28 cellular contexts compared by ENCODE assay signal in genomic region chr14:100862277-100862676, GRCh38. TPM values are rescaled to one million over a fixed set of nuclear protein-coding genes. Genes with fewer than 3 reads are reported as not detected.
A peak's percentile ranks its signal among the peaks of the same experiment; 100 is the strongest.
DNase-seq lines count a peak whose midpoint lies in the region; ATAC-seq and TF ChIP-seq lines count a peak whose summit lies in the region.
"Had no signal": no experiment of that assay in that cellular context is flagged by ENCODE, and none has a peak within 500 bp of the region (broad histone marks: within the 10 kb centered on the region; RNA-seq: fewer than 3 reads in every experiment).

No MANE protein-coding gene starts in this region.

- H3K9me3 ChIP-seq in adrenal gland (replicated peaks in 1 of 3) (no peaks in the 10 kb centered on the region), left ventricle myocardium inferior (replicated peaks) (no peaks in the 10 kb centered on the region), sigmoid colon (no peaks in the 10 kb centered on the region)
- H3K9me3 ChIP-seq: tibial nerve had no signal

- DNase-seq in ELR (ENCODE audit: low read depth) (peak; percentile 25), adrenal gland (peak; percentile 68 to 86 (median 77)), left ventricle myocardium inferior (peak; percentile 2), sigmoid colon (peak; percentile 61), foreskin keratinocyte (no peak), inferior parietal cortex (ENCODE audit: extremely low spot score) (no peak)
- DNase-seq: activated CD4-positive, alpha-beta T cell treated with anti-CD3 and anti-CD28 coated beads for 4 hours; activated CD8-positive, alpha-beta memory T cell treated with anti-CD3 and anti-CD28 coated beads for 24 hours; activated naive CD8-positive, alpha-beta T cell treated with anti-CD3 and anti-CD28 coated beads, Interleukin-2, amount 50 U/mL, for 24 hours; CD4-positive, CD25-positive, alpha-beta regulatory T cell; effector CD8-positive, alpha-beta T cell; hippocampal formation; NCI-H1048; NCI-H187; NCI-H2171 treated with DMSO at 0.1 percent for 48 hours; NCI-H526; NK-92 treated with Interleukin-12 subunit alpha and Interleukin-12 subunit beta, amount 100 ng/mL, for 24 hours; PC-9; retina; SHP77 treated with DMSO at 0.1 percent for 48 hours; stimulated activated CD4-positive, alpha-beta T cell treated with anti-CD3 and anti-CD28 coated beads, Interleukin-2, amount 100 ng/mL, for 48 hours had no signal

- ATAC-seq in foreskin keratinocyte (no peak), HG02642 (IDR thresholded peaks at IDR 0.05; ENCODE audit: poor library complexity, unreplicated experiment) (no peak)
- ATAC-seq: activated naive CD8-positive, alpha-beta T cell treated with anti-CD3 and anti-CD28 coated beads, Interleukin-2, amount 50 U/mL, for 24 hours; natural killer cell treated with Interleukin-12 subunit alpha and Interleukin-12 subunit beta and Interleukin-15 and Interleukin-18, amount 100 ng/mL, for 72 hours had no signal

- no peaks in the 10 kb centered on the region for H3K27me3 ChIP-seq in adrenal gland
- peaks cover 56% of the 10 kb centered on the region for H3K27me3 ChIP-seq in left ventricle myocardium inferior (ENCODE audit: low read depth)
- peaks cover 0 to 15% (median 0%) of the 10 kb centered on the region in 3 donors for H3K27me3 ChIP-seq in sigmoid colon
- no peaks in the 10 kb centered on the region for H3K27me3 ChIP-seq in foreskin keratinocyte
- H3K27me3 ChIP-seq: tibial nerve had no signal

- no peak overlapping the region for H3K27ac ChIP-seq in adrenal gland
- H3K27ac ChIP-seq in left ventricle myocardium inferior (replicated peaks): no peak overlapping the region
- no peak overlapping the region for H3K27ac ChIP-seq in sigmoid colon
- H3K27ac ChIP-seq in foreskin keratinocyte: no peak overlapping the region
- H3K27ac ChIP-seq: PC-9, tibial nerve, VCaP had no signal

- no peak for TF ChIP-seq CTCF in adrenal gland (IDR thresholded peaks at IDR 0.05)
- TF ChIP-seq CTCF in left ventricle myocardium inferior (IDR thresholded peaks at IDR 0.05; ENCODE audit: borderline replicate concordance): no peak
- TF ChIP-seq CTCF in sigmoid colon (IDR thresholded peaks at IDR 0.05): no peak
- no peak for TF ChIP-seq CTCF in foreskin keratinocyte (conservative IDR thresholded peaks at IDR 0.05)

- no peak for TF ChIP-seq EP300 in sigmoid colon (IDR thresholded peaks at IDR 0.05)

- H3K4me1 ChIP-seq in adrenal gland (replicated peaks in 1 of 2): peaks cover 0 to 6% of the 10 kb centered on the region in 2 donors
- H3K4me1 ChIP-seq in left ventricle myocardium inferior: no peaks in the 10 kb centered on the region
- H3K4me1 ChIP-seq in sigmoid colon: no peaks in the 10 kb centered on the region
- no peaks in the 10 kb centered on the region for H3K4me1 ChIP-seq in foreskin keratinocyte

- TF ChIP-seq POLR2A in adrenal gland (IDR thresholded peaks at IDR 0.05): no peak
- no peak for TF ChIP-seq POLR2A in sigmoid colon (IDR thresholded peaks at IDR 0.05)

- H3K36me3 ChIP-seq in adrenal gland (replicated peaks in 1 of 2) (peaks cover 0 to 15% of the 10 kb centered on the region in 2 donors), left ventricle myocardium inferior (no peaks in the 10 kb centered on the region), sigmoid colon (no peaks in the 10 kb centered on the region)
- H3K36me3 ChIP-seq: tibial nerve had no signal

- intact Hi-C loops in adrenal gland (cut with DNase I) (no loop called here), left ventricle myocardium inferior (cut with micrococcal nuclease) (no loop called here), sigmoid colon (cut with DNase I) (no loop called here)

- H3K4me3 ChIP-seq in adrenal gland: no peak overlapping the region
- no peak overlapping the region for H3K4me3 ChIP-seq in left ventricle myocardium inferior
- H3K4me3 ChIP-seq in sigmoid colon: no peak overlapping the region
- H3K4me3 ChIP-seq: PC-9, tibial nerve had no signal

- WGBS in adrenal gland, 4 donors: 30 to 45% (median 31%) methylated on average over 3 of the region's 3 CpGs
- 59 to 92% methylated on average over 3 of the region's 3 CpGs for WGBS in sigmoid colon, 2 donors

RNA-seq across cellular contexts. Expression of gene MEG3, which starts 36.4 kb away (rescaled TPM):
- total RNA-seq in adrenal gland: 1,000 to 10,000 TPM in 3 of 8 donors, 100 to 1,000 TPM in 4, 10 to 100 TPM in 1; 86.6 to 1,883 (median 625) TPM
- polyA plus RNA-seq in adrenal gland: 1,000 to 10,000 TPM in 2 of 3 donors, 100 to 1,000 TPM in 1; 736 to 8,129 (median 5,263) TPM
- 17.5 TPM for total RNA-seq in left ventricle myocardium inferior
- total RNA-seq in sigmoid colon: 100 to 1,000 TPM in 1 of 4 donors, 10 to 100 TPM in 3; 28.0 to 168 (median 36.6) TPM
- polyA plus RNA-seq in sigmoid colon: 10 to 100 TPM in 1 of 3 donors, 1 to 10 TPM in 2; 3.5 to 18.0 (median 7.8) TPM
- 5.3 and 7.8 TPM in 2 replicates for total RNA-seq in foreskin keratinocyte
- polyA plus RNA-seq in foreskin keratinocyte: 7.7 and 10.4 TPM in 2 replicates
- total RNA-seq: natural killer cell treated with Interleukin-12 subunit alpha and Interleukin-12 subunit beta and Interleukin-15 and Interleukin-18, amount 100 ng/mL, for 72 hours; PC-9 had no signal
- polyA plus RNA-seq: CD4-positive, CD25-positive, alpha-beta regulatory T cell had no signal

RNA-seq across cellular contexts. Expression of gene RTL1, which starts 41.2 kb away (rescaled TPM):
- 1 to 10 TPM in 2 of 8 donors, under 1 TPM in 3, not detected in 3; 0.13 to 5.9 (median 0.78) TPM for total RNA-seq in adrenal gland
- 1 to 10 TPM; 1.0 to 6.2 (median 2.6) TPM for polyA plus RNA-seq in adrenal gland
- total RNA-seq in left ventricle myocardium inferior: not detected
- not detected for total RNA-seq in sigmoid colon
- not detected for polyA plus RNA-seq in sigmoid colon
- total RNA-seq in foreskin keratinocyte: not detected in 2 replicates
- polyA plus RNA-seq in foreskin keratinocyte: not detected in 2 replicates
- total RNA-seq: CD4-positive, CD25-positive, alpha-beta regulatory T cell; frontal cortex; mononuclear cell; natural killer cell treated with Interleukin-12 subunit alpha and Interleukin-12 subunit beta and Interleukin-15 and Interleukin-18, amount 100 ng/mL, for 72 hours; omental fat pad; PC-9; tibial nerve had no signal
- polyA plus RNA-seq: CD4-positive, CD25-positive, alpha-beta regulatory T cell had no signal

Comparison
In these comparisons a context has a peak if more than half of its experiments do, and no peak if none do; other contexts are left out.
1. DNase-seq: peak in ELR (single experiment), adrenal gland (7 of 7), left ventricle myocardium inferior (single experiment) and sigmoid colon (single experiment); none in foreskin keratinocyte (0 of 2) and inferior parietal cortex (single experiment).